Comparison of ENCODE assay signal across 8 cellular contexts in the genomic region with DNA sequence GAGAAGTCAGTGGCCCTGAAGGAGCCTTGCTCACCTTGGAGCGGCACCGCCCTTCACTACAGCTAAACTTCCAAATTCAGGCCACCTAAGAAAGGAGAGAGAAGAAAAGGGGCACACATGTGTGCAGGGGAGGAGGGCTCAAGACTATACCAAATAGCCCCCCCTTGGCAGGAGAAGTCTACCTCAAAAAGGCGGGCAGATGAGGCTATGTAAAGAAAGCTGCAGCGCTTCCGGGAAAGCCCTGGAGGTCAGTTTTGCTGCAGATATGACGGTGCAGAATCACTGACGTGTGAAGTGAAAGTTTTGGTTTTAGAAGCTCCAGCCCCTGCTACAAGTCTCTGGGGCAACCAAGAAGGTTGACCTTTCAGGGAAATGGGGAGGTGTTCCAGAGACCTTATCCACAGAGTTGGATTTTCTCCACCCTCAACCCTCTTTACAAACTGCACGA. TPM values are rescaled to one million over a fixed set of nuclear protein-coding genes. Genes with fewer than 3 reads are reported as not detected.
A peak's percentile ranks its signal among the peaks of the same experiment; 100 is the strongest.
DNase-seq lines count a peak whose midpoint lies in the region; FAIRE-seq and TF ChIP-seq lines count a peak whose summit lies in the region.

No MANE protein-coding gene starts in this region.

- no peak overlapping the region for H3K4me3 ChIP-seq in MM.1S (ENCODE audit: low read length)
- no peak overlapping the region for H3K4me3 ChIP-seq in kidney (ENCODE audit: low read length in 2 of 2)

- H3K4me1 ChIP-seq in MM.1S (ENCODE audit: low read length) (peaks cover 35% of the 10 kb centered on the region), kidney (ENCODE audit: control insufficient read depth in 1 of 2, insufficient read depth in 1 of 2, low read depth in 1 of 2, low read length in 2 of 2) (peaks cover 57 to 65% of the 10 kb centered on the region in 2 donors)

- H4K20me1 ChIP-seq in MM.1S (ENCODE audit: insufficient read depth, low read length) = no peaks in the 10 kb centered on the region; the same call in 1 of the 2 replicates

- no peak for FAIRE-seq in kidney (lab: Jason Lieb, UNC)

- H3K9me3 ChIP-seq in MM.1S (replicated peaks; ENCODE audit: insufficient read depth, low read length) = no peaks in the 10 kb centered on the region
- no peaks in the 10 kb centered on the region for H3K9me3 ChIP-seq in kidney (ENCODE audit: control insufficient read depth in 1 of 2, low read length in 2 of 2)

- H2AFZ ChIP-seq in MM.1S (ENCODE audit: low read length) = no peak overlapping the region

- H3K27me3 ChIP-seq in MM.1S (replicated peaks; ENCODE audit: insufficient read depth, low read length) = no peaks in the 10 kb centered on the region

- no peaks in the 10 kb centered on the region for H3K9me2 ChIP-seq in MM.1S (replicated peaks; ENCODE audit: insufficient read depth, low read length)

- TF ChIP-seq CTCF in MM.1S (IDR thresholded peaks at IDR 0.05; ENCODE audit: low read length) (no peak), kidney (IDR thresholded peaks at IDR 0.05; ENCODE audit: borderline replicate concordance, extremely low read depth, insufficient read depth) (no peak)

- DNase-seq in stimulated activated CD4-positive, alpha-beta T cell treated with anti-CD3 and anti-CD28 coated beads, Interleukin-4, amount 100 ng/mL, for 24 hours = peak; percentile 50
- DNase-seq in stimulated activated CD4-positive, alpha-beta T cell treated with anti-CD3 and anti-CD28 coated beads, Interleukin-4, amount 100 ng/mL, for 1 hour = no peak
- DNase-seq in MM.1S (peak; percentile 59), kidney (no peak), posterior vena cava (ENCODE audit: low spot score) (no peak), NCI-H1105 treated with DMSO at 0.1 percent for 48 hours (lab: John Stamatoyannopoulos, UW) (no peak), ureter (ENCODE audit: low spot score) (no peak)
- DNase-seq in effector CD8-positive, alpha-beta T cell (lab: John Stamatoyannopoulos, UW) = no peak

- peaks cover 25% of the 10 kb centered on the region for H3F3A ChIP-seq in MM.1S (ENCODE audit: insufficient read depth, low read length)

- H3K27ac ChIP-seq in MM.1S (ENCODE audit: low read length) (peak overlapping the region; percentile 92), kidney (ENCODE audit: low read depth in 2 of 2, low read length in 2 of 2) (peak overlapping the region; percentile 79 to 95)

- peak overlapping the region; percentile 55 for H3K4me2 ChIP-seq in MM.1S (ENCODE audit: low read depth, low read length)

- peak overlapping the region; percentile 57 for H3K9ac ChIP-seq in MM.1S (ENCODE audit: low read length)
- H3K9ac ChIP-seq in kidney (ENCODE audit: low read length in 2 of 2) = peak overlapping the region in 1 of 2 donors; percentile 56

- peaks cover 50% of the 10 kb centered on the region for H3K79me2 ChIP-seq in MM.1S (ENCODE audit: low read length)

- intact Hi-C loops in kidney (cut with DNase I) = no loop called here
- intact Hi-C loops in posterior vena cava (cut with DNase I) = no loop called here

- no peaks in the 10 kb centered on the region for H3K36me3 ChIP-seq in MM.1S (replicated peaks; ENCODE audit: insufficient read depth, low read length)
- H3K36me3 ChIP-seq in kidney (ENCODE audit: control insufficient read depth in 1 of 2, insufficient read depth in 2 of 2, low read length in 2 of 2) = no peaks in the 10 kb centered on the region

RNA-seq across cellular contexts. Expression of gene PNMA1, which starts 48.2 kb away (rescaled TPM):
- 53.1 TPM for total RNA-seq in kidney
- 34.6 TPM for polyA plus RNA-seq in kidney (ENCODE audit: insufficient read depth, low read depth, low replicate concordance)
- total RNA-seq in posterior vena cava = 10 to 100 TPM; 64.8 to 88.7 TPM
- 33.8 TPM for total RNA-seq in ureter

Comparison
In these comparisons a context has a peak if more than half of its experiments do, and no peak if none do; other contexts are left out.
1. DNase-seq: peak in stimulated activated CD4-positive, alpha-beta T cell treated with anti-CD3 and anti-CD28 coated beads, Interleukin-4, amount 100 ng/mL, for 24 hours (single experiment) and MM.1S (single experiment); none in stimulated activated CD4-positive, alpha-beta T cell treated with anti-CD3 and anti-CD28 coated beads, Interleukin-4, amount 100 ng/mL, for 1 hour (single experiment), kidney (single experiment), effector CD8-positive, alpha-beta T cell (single experiment), posterior vena cava (single experiment), NCI-H1105 treated with DMSO at 0.1 percent for 48 hours (single experiment) and ureter (single experiment).